ENCODE assay signal across 1 cellular context in genomic region chr12:76544601-76545261, GRCh38.
TF ChIP-seq lines count a peak whose summit lies in the region.

No MANE protein-coding gene starts in this region.

TF ChIP-seq in GM12878, 131 proteins besides CTCF, POLR2A, EP300 and RAD21 (continued from another document):
- TF ChIP-seq, protein P1, sequence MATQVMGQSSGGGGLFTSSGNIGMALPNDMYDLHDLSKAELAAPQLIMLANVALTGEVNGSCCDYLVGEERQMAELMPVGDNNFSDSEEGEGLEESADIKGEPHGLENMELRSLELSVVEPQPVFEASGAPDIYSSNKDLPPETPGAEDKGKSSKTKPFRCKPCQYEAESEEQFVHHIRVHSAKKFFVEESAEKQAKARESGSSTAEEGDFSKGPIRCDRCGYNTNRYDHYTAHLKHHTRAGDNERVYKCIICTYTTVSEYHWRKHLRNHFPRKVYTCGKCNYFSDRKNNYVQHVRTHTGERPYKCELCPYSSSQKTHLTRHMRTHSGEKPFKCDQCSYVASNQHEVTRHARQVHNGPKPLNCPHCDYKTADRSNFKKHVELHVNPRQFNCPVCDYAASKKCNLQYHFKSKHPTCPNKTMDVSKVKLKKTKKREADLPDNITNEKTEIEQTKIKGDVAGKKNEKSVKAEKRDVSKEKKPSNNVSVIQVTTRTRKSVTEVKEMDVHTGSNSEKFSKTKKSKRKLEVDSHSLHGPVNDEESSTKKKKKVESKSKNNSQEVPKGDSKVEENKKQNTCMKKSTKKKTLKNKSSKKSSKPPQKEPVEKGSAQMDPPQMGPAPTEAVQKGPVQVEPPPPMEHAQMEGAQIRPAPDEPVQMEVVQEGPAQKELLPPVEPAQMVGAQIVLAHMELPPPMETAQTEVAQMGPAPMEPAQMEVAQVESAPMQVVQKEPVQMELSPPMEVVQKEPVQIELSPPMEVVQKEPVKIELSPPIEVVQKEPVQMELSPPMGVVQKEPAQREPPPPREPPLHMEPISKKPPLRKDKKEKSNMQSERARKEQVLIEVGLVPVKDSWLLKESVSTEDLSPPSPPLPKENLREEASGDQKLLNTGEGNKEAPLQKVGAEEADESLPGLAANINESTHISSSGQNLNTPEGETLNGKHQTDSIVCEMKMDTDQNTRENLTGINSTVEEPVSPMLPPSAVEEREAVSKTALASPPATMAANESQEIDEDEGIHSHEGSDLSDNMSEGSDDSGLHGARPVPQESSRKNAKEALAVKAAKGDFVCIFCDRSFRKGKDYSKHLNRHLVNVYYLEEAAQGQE (IDR thresholded peaks at IDR 0.05; ENCODE audit: low read depth, low read length): no peak
- TF ChIP-seq, protein P2, sequence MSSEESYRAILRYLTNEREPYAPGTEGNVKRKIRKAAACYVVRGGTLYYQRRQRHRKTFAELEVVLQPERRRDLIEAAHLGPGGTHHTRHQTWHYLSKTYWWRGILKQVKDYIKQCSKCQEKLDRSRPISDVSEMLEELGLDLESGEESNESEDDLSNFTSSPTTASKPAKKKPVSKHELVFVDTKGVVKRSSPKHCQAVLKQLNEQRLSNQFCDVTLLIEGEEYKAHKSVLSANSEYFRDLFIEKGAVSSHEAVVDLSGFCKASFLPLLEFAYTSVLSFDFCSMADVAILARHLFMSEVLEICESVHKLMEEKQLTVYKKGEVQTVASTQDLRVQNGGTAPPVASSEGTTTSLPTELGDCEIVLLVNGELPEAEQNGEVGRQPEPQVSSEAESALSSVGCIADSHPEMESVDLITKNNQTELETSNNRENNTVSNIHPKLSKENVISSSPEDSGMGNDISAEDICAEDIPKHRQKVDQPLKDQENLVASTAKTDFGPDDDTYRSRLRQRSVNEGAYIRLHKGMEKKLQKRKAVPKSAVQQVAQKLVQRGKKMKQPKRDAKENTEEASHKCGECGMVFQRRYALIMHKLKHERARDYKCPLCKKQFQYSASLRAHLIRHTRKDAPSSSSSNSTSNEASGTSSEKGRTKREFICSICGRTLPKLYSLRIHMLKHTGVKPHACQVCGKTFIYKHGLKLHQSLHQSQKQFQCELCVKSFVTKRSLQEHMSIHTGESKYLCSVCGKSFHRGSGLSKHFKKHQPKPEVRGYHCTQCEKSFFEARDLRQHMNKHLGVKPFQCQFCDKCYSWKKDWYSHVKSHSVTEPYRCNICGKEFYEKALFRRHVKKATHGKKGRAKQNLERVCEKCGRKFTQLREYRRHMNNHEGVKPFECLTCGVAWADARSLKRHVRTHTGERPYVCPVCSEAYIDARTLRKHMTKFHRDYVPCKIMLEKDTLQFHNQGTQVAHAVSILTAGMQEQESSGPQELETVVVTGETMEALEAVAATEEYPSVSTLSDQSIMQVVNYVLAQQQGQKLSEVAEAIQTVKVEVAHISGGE (CRISPR knock-in tag; IDR thresholded peaks at IDR 0.05): no peak
- no peak for TF ChIP-seq SMAD1 (IDR thresholded peaks at IDR 0.05; ENCODE audit: low read depth, partially characterized antibody)
- TF ChIP-seq MAX (IDR thresholded peaks at IDR 0.05; ENCODE audit: low read depth, low read length): no peak
- TF ChIP-seq, protein P3, sequence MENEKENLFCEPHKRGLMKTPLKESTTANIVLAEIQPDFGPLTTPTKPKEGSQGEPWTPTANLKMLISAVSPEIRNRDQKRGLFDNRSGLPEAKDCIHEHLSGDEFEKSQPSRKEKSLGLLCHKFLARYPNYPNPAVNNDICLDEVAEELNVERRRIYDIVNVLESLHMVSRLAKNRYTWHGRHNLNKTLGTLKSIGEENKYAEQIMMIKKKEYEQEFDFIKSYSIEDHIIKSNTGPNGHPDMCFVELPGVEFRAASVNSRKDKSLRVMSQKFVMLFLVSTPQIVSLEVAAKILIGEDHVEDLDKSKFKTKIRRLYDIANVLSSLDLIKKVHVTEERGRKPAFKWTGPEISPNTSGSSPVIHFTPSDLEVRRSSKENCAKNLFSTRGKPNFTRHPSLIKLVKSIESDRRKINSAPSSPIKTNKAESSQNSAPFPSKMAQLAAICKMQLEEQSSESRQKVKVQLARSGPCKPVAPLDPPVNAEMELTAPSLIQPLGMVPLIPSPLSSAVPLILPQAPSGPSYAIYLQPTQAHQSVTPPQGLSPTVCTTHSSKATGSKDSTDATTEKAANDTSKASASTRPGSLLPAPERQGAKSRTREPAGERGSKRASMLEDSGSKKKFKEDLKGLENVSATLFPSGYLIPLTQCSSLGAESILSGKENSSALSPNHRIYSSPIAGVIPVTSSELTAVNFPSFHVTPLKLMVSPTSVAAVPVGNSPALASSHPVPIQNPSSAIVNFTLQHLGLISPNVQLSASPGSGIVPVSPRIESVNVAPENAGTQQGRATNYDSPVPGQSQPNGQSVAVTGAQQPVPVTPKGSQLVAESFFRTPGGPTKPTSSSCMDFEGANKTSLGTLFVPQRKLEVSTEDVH (IDR thresholded peaks at IDR 0.05; ENCODE audit: low read depth, partially characterized antibody): no peak
TF ChIP-seq in GM12878: peak in this region for 0.
